Comparison of ENCODE assay signal across 26 cellular contexts in genomic region chr6:105873256-105873704, GRCh38.
A peak's percentile ranks its signal among the peaks of the same experiment; 100 is the strongest.
DNase-seq lines count a peak whose midpoint lies in the region; ATAC-seq, FAIRE-seq and TF ChIP-seq lines count a peak whose summit lies in the region.
"Had no signal": no experiment of that assay in that cellular context is flagged by ENCODE, and none has a peak within 500 bp of the region (broad histone marks: within the 10 kb centered on the region; RNA-seq: fewer than 3 reads in every experiment).

No MANE protein-coding gene starts in this region.

- intact Hi-C loops in vagina (cut with DNase I) (no loop called here), Calu3 (cut with micrococcal nuclease; ENCODE audit: unreplicated experiment) (no loop called here)
- intact Hi-C loops in activated T-helper 1 cell treated with anti-CD3 and anti-CD28 coated beads, Interleukin-12 subunit alpha, Interleukin-12 subunit beta, Interleukin-2, Interleukin-4 antibody, amounts not matched to agents 30 ng/mL and 10 ng/mL and 1 ng/mL, durations not matched to agents 14 hours and 24 hours and 36 hours (cut with micrococcal nuclease) = loop anchor here (1.0 kb wide), 3 partner anchors 63 to 225 kb away; no protein-coding TSS in a partner anchor

- CTCF ChIA-PET in Calu3 (lab: Charles Lee) = interaction anchor here (0.7 kb wide), 1 partner anchor 26 kb away, joined by 3 read pairs; no protein-coding TSS in a partner anchor

- ATAC-seq in activated T-cell treated with anti-CD3 and anti-CD28 coated beads, Interleukin-2, amount 50 U/mL, for 72 hours (replicated peaks in 1 of 2) = peak; percentile 77 to 89
- no peak for ATAC-seq in GM21619 (IDR thresholded peaks at IDR 0.05; ENCODE audit: unreplicated experiment)
- ATAC-seq: left colon; naive thymus-derived CD4-positive, alpha-beta T cell had no signal

- H3K4me2 ChIP-seq in OCI-LY3 (ENCODE audit: low read length) = peak overlapping the region; percentile 55

- H3K9me3 ChIP-seq in OCI-LY3 (ENCODE audit: insufficient read depth, low read length) (no peaks in the 10 kb centered on the region), vagina (no peaks in the 10 kb centered on the region)
- H3K9me3 ChIP-seq: HAP-1, heart right ventricle, spleen had no signal

- no peaks in the 10 kb centered on the region for H3K27me3 ChIP-seq in OCI-LY3 (ENCODE audit: low read depth, low read length)
- H3K27me3 ChIP-seq in bronchial epithelial cell (ENCODE audit: control insufficient read depth, insufficient read depth, low read length) = no peaks in the 10 kb centered on the region
- H3K27me3 ChIP-seq in vagina = no peaks in the 10 kb centered on the region
- H3K27me3 ChIP-seq: heart right ventricle, spleen had no signal

- TF ChIP-seq POLR2A in vagina (IDR thresholded peaks at IDR 0.05) = no peak

- H4K20me1 ChIP-seq in OCI-LY3 (ENCODE audit: insufficient read depth, low read length) = no peaks in the 10 kb centered on the region

- no peak overlapping the region for H3K27ac Mint-ChIP-seq in activated T-cell treated with anti-CD3 and anti-CD28 coated beads, Interleukin-2, amount 50 U/mL, for 72 hours
- H3K27ac Mint-ChIP-seq in activated T-cell treated with anti-CD3 and anti-CD28 coated beads, Interleukin-2, amount 50 U/mL, for 24 hours = no peak overlapping the region
- no peak overlapping the region for H3K27ac Mint-ChIP-seq in activated T-helper 1 cell treated with anti-CD3 and anti-CD28 coated beads, Interleukin-12 subunit alpha, Interleukin-12 subunit beta, Interleukin-2, Interleukin-4 antibody, amounts not matched to agents 30 ng/mL and 10 ng/mL and 1 ng/mL, durations not matched to agents 14 hours and 24 hours and 36 hours
- H3K27ac Mint-ChIP-seq in Calu3 (ENCODE audit: unreplicated experiment) = no peak overlapping the region
- H3K27ac Mint-ChIP-seq: memory B cell; naive thymus-derived CD4-positive, alpha-beta T cell had no signal

- BruUV-seq in Calu3 (replicated peaks; lab: Mats Ljungman, UMichigan) = no TSS peak

- H3K36me3 Mint-ChIP-seq in activated T-cell treated with anti-CD3 and anti-CD28 coated beads, Interleukin-2, amount 50 U/mL, for 72 hours (ENCODE audit: insufficient read depth in 2 of 2) = peaks cover 0 to 2% of the 10 kb centered on the region in 2 donors
- H3K36me3 Mint-ChIP-seq in activated T-cell treated with anti-CD3 and anti-CD28 coated beads, Interleukin-2, amount 50 U/mL, for 24 hours (ENCODE audit: low read depth) = no peaks in the 10 kb centered on the region
- H3K36me3 Mint-ChIP-seq in activated T-helper 1 cell treated with anti-CD3 and anti-CD28 coated beads, Interleukin-12 subunit alpha, Interleukin-12 subunit beta, Interleukin-2, Interleukin-4 antibody, amounts not matched to agents 30 ng/mL and 10 ng/mL and 1 ng/mL, durations not matched to agents 14 hours and 24 hours and 36 hours (ENCODE audit: low read depth) = peaks cover 10% of the 10 kb centered on the region
- H3K36me3 Mint-ChIP-seq in Calu3 (ENCODE audit: insufficient read depth, unreplicated experiment) = no peaks in the 10 kb centered on the region
- H3K36me3 Mint-ChIP-seq: memory B cell had no signal

- no peak overlapping the region for H2AFZ ChIP-seq in OCI-LY3 (ENCODE audit: low read depth, low read length)

- TF ChIP-seq CTCF in OCI-LY3 (IDR thresholded peaks at IDR 0.05; ENCODE audit: low read depth, low read length) (no peak), bronchial epithelial cell (IDR thresholded peaks at IDR 0.05; ENCODE audit: insufficient read depth, low read length, severe bottlenecking) (no peak), vagina (IDR thresholded peaks at IDR 0.05) (no peak), Calu3 (IDR thresholded peaks at IDR 0.05; ENCODE audit: unreplicated experiment) (no peak)

- no peaks in the 10 kb centered on the region for H3K36me3 ChIP-seq in OCI-LY3 (replicated peaks; ENCODE audit: low read depth, low read length)
- H3K36me3 ChIP-seq in bronchial epithelial cell (ENCODE audit: control insufficient read depth, insufficient read depth, low read length) = no peaks in the 10 kb centered on the region
- no peaks in the 10 kb centered on the region for H3K36me3 ChIP-seq in vagina
- H3K36me3 ChIP-seq: HAP-1, heart right ventricle, spleen had no signal

- H3K27me3 Mint-ChIP-seq in activated T-cell treated with anti-CD3 and anti-CD28 coated beads, Interleukin-2, amount 50 U/mL, for 72 hours (ENCODE audit: low read depth) = peaks cover 48% of the 10 kb centered on the region
- H3K27me3 Mint-ChIP-seq in activated T-cell treated with anti-CD3 and anti-CD28 coated beads, Interleukin-2, amount 50 U/mL, for 24 hours = peaks cover 40% of the 10 kb centered on the region
- peaks cover 14% of the 10 kb centered on the region for H3K27me3 Mint-ChIP-seq in activated T-helper 1 cell treated with anti-CD3 and anti-CD28 coated beads, Interleukin-12 subunit alpha, Interleukin-12 subunit beta, Interleukin-2, Interleukin-4 antibody, amounts not matched to agents 30 ng/mL and 10 ng/mL and 1 ng/mL, durations not matched to agents 14 hours and 24 hours and 36 hours (ENCODE audit: insufficient read depth)
- no peaks in the 10 kb centered on the region for H3K27me3 Mint-ChIP-seq in Calu3 (ENCODE audit: unreplicated experiment)

- H3K4me1 Mint-ChIP-seq in activated T-cell treated with anti-CD3 and anti-CD28 coated beads, Interleukin-2, amount 50 U/mL, for 72 hours (ENCODE audit: low read depth) = peaks cover 14% of the 10 kb centered on the region
- H3K4me1 Mint-ChIP-seq in activated T-cell treated with anti-CD3 and anti-CD28 coated beads, Interleukin-2, amount 50 U/mL, for 24 hours (ENCODE audit: low read depth) = peaks cover 11% of the 10 kb centered on the region
- H3K4me1 Mint-ChIP-seq in activated T-helper 1 cell treated with anti-CD3 and anti-CD28 coated beads, Interleukin-12 subunit alpha, Interleukin-12 subunit beta, Interleukin-2, Interleukin-4 antibody, amounts not matched to agents 30 ng/mL and 10 ng/mL and 1 ng/mL, durations not matched to agents 14 hours and 24 hours and 36 hours (ENCODE audit: low read depth) = peaks cover 15% of the 10 kb centered on the region
- H3K4me1 Mint-ChIP-seq in Calu3 (ENCODE audit: low read depth, unreplicated experiment) = no peaks in the 10 kb centered on the region

- H3K27ac ChIP-seq in OCI-LY3 (ENCODE audit: low read length) (peak overlapping the region; percentile 28; the same call in 1 of the 2 replicates), vagina (peak overlapping the region; percentile 65)
- H3K27ac ChIP-seq: C4-2B had no signal

- H3K4me1 ChIP-seq in OCI-LY3 (ENCODE audit: low read length) (peaks cover 46% of the 10 kb centered on the region), vagina (peaks cover 15% of the 10 kb centered on the region)
- H3K4me1 ChIP-seq: HAP-1 had no signal

- no peaks in the 10 kb centered on the region for H3K9me3 Mint-ChIP-seq in activated T-cell treated with anti-CD3 and anti-CD28 coated beads, Interleukin-2, amount 50 U/mL, for 72 hours
- H3K9me3 Mint-ChIP-seq in activated T-cell treated with anti-CD3 and anti-CD28 coated beads, Interleukin-2, amount 50 U/mL, for 24 hours = no peaks in the 10 kb centered on the region
- peaks cover 8% of the 10 kb centered on the region for H3K9me3 Mint-ChIP-seq in activated T-helper 1 cell treated with anti-CD3 and anti-CD28 coated beads, Interleukin-12 subunit alpha, Interleukin-12 subunit beta, Interleukin-2, Interleukin-4 antibody, amounts not matched to agents 30 ng/mL and 10 ng/mL and 1 ng/mL, durations not matched to agents 14 hours and 24 hours and 36 hours
- peaks cover 3% of the 10 kb centered on the region for H3K9me3 Mint-ChIP-seq in Calu3 (ENCODE audit: low read depth, unreplicated experiment)
- H3K9me3 Mint-ChIP-seq: memory B cell had no signal

- DNase-seq in activated T-cell treated with anti-CD3 and anti-CD28 coated beads, Interleukin-2, amount 50 U/mL, for 72 hours = no peak
- DNase-seq in activated T-cell treated with anti-CD3 and anti-CD28 coated beads, Interleukin-2, amount 50 U/mL, for 24 hours = no peak
- DNase-seq in bronchial epithelial cell (ENCODE audit: low read depth) = peak; percentile 3
- DNase-seq in vagina (ENCODE audit: extremely low spot score in 2 of 2) = no peak
- no peak for DNase-seq in activated T-helper 1 cell treated with anti-CD3 and anti-CD28 coated beads, Interleukin-12 subunit alpha, Interleukin-12 subunit beta, Interleukin-2, Interleukin-4 antibody, amounts not matched to agents 30 ng/mL and 10 ng/mL and 1 ng/mL, durations not matched to agents 14 hours and 24 hours and 36 hours (ENCODE audit: low spot score)
- DNase-seq in Calu3 = no peak
- DNase-seq: activated CD4-positive, alpha-beta T cell treated with anti-CD3 and anti-CD28 coated beads for 1 hour; activated CD8-positive, alpha-beta memory T cell treated with anti-CD3 and anti-CD28 coated beads, Interleukin-2, amount 50 U/mL, for 4 hours; amniotic stem cell; heart right ventricle; KBM-7; left colon; naive thymus-derived CD4-positive, alpha-beta T cell; NCI-H146; NCI-H510A treated with DMSO at 0.1 percent for 48 hours; NK-92 treated with Interleukin-12 subunit alpha and Interleukin-12 subunit beta, amount 100 ng/mL, for 24 hours; retina; spleen; stimulated activated CD4-positive, alpha-beta T cell treated with anti-CD3 and anti-CD28 coated beads, Interleukin-4, amount 100 ng/mL, for 24 hours; SW 1271 had no signal

- H3K4me3 ChIP-seq in OCI-LY3 (ENCODE audit: low read length) (peak overlapping the region; percentile 21), bronchial epithelial cell (ENCODE audit: low read depth, low read length) (no peak overlapping the region), vagina (no peak overlapping the region)
- H3K4me3 ChIP-seq: HAP-1, heart right ventricle, spleen had no signal

- peak overlapping the region in 1 of 2 donors; percentile 68 for H3K4me3 Mint-ChIP-seq in activated T-cell treated with anti-CD3 and anti-CD28 coated beads, Interleukin-2, amount 50 U/mL, for 72 hours
- H3K4me3 Mint-ChIP-seq in activated T-cell treated with anti-CD3 and anti-CD28 coated beads, Interleukin-2, amount 50 U/mL, for 24 hours = no peak overlapping the region
- no peak overlapping the region for H3K4me3 Mint-ChIP-seq in activated T-helper 1 cell treated with anti-CD3 and anti-CD28 coated beads, Interleukin-12 subunit alpha, Interleukin-12 subunit beta, Interleukin-2, Interleukin-4 antibody, amounts not matched to agents 30 ng/mL and 10 ng/mL and 1 ng/mL, durations not matched to agents 14 hours and 24 hours and 36 hours
- H3K4me3 Mint-ChIP-seq in Calu3 (ENCODE audit: low read depth, unreplicated experiment) = no peak overlapping the region
- H3K4me3 Mint-ChIP-seq: memory B cell had no signal

- H3K79me2 ChIP-seq in OCI-LY3 (ENCODE audit: low read length) = no peaks in the 10 kb centered on the region

- H3K9ac ChIP-seq in OCI-LY3 (ENCODE audit: low read length) = 0 out of 2 replicates have a peak overlapping the region, but pooled peaks have one; percentile 21

- no peak for FAIRE-seq in bronchial epithelial cell (lab: Jason Lieb, UNC)
- FAIRE-seq: G401.6 had no signal
